ENCODE assay signal across 10 cellular contexts in the genomic region with DNA sequence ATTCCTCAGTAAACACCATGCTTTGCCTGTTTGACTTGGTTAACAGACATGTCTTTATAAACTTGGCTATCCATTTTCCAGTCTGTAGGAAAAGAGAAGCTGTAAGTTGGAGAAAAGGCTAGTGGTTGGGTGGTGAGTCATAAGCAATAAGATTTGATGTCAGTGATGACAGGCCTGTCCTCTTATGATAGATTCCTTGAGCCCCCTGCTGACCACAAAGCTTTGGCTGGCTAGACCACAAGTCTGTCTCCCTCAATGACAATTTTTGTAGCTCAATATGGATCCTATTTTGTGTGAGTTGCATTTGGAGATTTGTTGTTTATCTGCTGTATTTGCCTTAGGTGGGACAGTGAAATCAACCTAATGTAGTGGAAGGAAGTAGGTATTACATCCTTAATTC.
DNase-seq lines count a peak whose midpoint lies in the region; ATAC-seq, FAIRE-seq and TF ChIP-seq lines count a peak whose summit lies in the region.
"Had no signal": no experiment of that assay in that cellular context is flagged by ENCODE, and none has a peak within 500 bp of the region (broad histone marks: within the 10 kb centered on the region; RNA-seq: fewer than 3 reads in every experiment).

No MANE protein-coding gene starts in this region.

- H3K9me3 ChIP-seq in AG04450 (ENCODE audit: control insufficient read depth, insufficient read depth, low read length) (peaks cover 1% of the 10 kb centered on the region; the same call in 1 of the 2 replicates), neural progenitor cell (ENCODE audit: low read depth) (no peaks in the 10 kb centered on the region)

- H3K36me3 Mint-ChIP-seq in T-helper 1 cell treated with Interleukin-12 subunit alpha and Interleukin-12 subunit beta and Interleukin-4 antibody, amounts not matched to agents 30 μg/mL and 1 μg/mL, for 36 hours (ENCODE audit: low read depth), result peaks cover 31% of the 10 kb centered on the region
- H3K36me3 Mint-ChIP-seq in neural progenitor cell, result peaks cover 32% of the 10 kb centered on the region

- no peaks in the 10 kb centered on the region for H3F3A ChIP-seq in neural progenitor cell (ENCODE audit: low read depth)

- no peak overlapping the region for H2AFZ ChIP-seq in neural progenitor cell (replicated peaks)

- CTCF ChIA-PET in AG04450 (lab: Charles Lee), result interaction anchor here (0.5 to 1.6 kb wide), 3 partner anchors 229 to 312 kb away, joined by 3 to 10 read pairs (median 3); no protein-coding TSS in a partner anchor

- no peak for TF ChIP-seq POLR2A in H54 (IDR thresholded peaks at IDR 0.05; ENCODE audit: low read depth, low read length)

- no peak for ATAC-seq in HG03025 (IDR thresholded peaks at IDR 0.05; ENCODE audit: low FRiP score, unreplicated experiment)

- no peaks in the 10 kb centered on the region for H4K20me1 ChIP-seq in neural progenitor cell (ENCODE audit: low read depth)

- peaks cover 28% of the 10 kb centered on the region for H3K4me1 Mint-ChIP-seq in T-helper 1 cell treated with Interleukin-12 subunit alpha and Interleukin-12 subunit beta and Interleukin-4 antibody, amounts not matched to agents 30 μg/mL and 1 μg/mL, for 36 hours (ENCODE audit: low read depth)
- H3K4me1 Mint-ChIP-seq in neural progenitor cell, result no peaks in the 10 kb centered on the region

- no peak overlapping the region for H3K9ac ChIP-seq in neural progenitor cell

- H3K27me3 ChIP-seq in AG04450 (ENCODE audit: control insufficient read depth, insufficient read depth, low read length), result no peaks in the 10 kb centered on the region
- H3K27me3 ChIP-seq in neural progenitor cell, result no peaks in the 10 kb centered on the region

- H3K27me3 Mint-ChIP-seq in T-helper 1 cell treated with Interleukin-12 subunit alpha and Interleukin-12 subunit beta and Interleukin-4 antibody, amounts not matched to agents 30 μg/mL and 1 μg/mL, for 36 hours (ENCODE audit: low read depth), result no peaks in the 10 kb centered on the region
- no peaks in the 10 kb centered on the region for H3K27me3 Mint-ChIP-seq in neural progenitor cell (ENCODE audit: insufficient read depth, low read depth)
- H3K27me3 Mint-ChIP-seq: IgD-negative memory B cell had no signal

- H3K4me2 ChIP-seq in neural progenitor cell, result no peak overlapping the region

- H3K27ac ChIP-seq in AG04450 (ENCODE audit: low read depth, low read length) (no peak overlapping the region), neural progenitor cell (no peak overlapping the region)

- in situ Hi-C loops in G401 (cut with HindIII; ENCODE audit: low sequenced_read_pairs), result no loop called here

- POLR2A ChIA-PET in AG04450 (lab: Yijun Ruan, JAX), result no interaction called here

- H3K4me1 ChIP-seq in neural progenitor cell, result no peaks in the 10 kb centered on the region

- peak overlapping the region; percentile 88 for H3K27ac Mint-ChIP-seq in T-helper 1 cell treated with Interleukin-12 subunit alpha and Interleukin-12 subunit beta and Interleukin-4 antibody, amounts not matched to agents 30 μg/mL and 1 μg/mL, for 36 hours
- no peak overlapping the region for H3K27ac Mint-ChIP-seq in neural progenitor cell

- H3K79me2 ChIP-seq in neural progenitor cell (ENCODE audit: low read depth), result no peaks in the 10 kb centered on the region

- H3K4me3 Mint-ChIP-seq in T-helper 1 cell treated with Interleukin-12 subunit alpha and Interleukin-12 subunit beta and Interleukin-4 antibody, amounts not matched to agents 30 μg/mL and 1 μg/mL, for 36 hours, result peak overlapping the region; percentile 8
- no peak overlapping the region for H3K4me3 Mint-ChIP-seq in neural progenitor cell

- H3K4me3 ChIP-seq in AG04450 (ENCODE audit: low read depth, low read length) (no peak overlapping the region), fibroblast of pulmonary artery (replicated peaks; ENCODE audit: low read depth, low read length) (no peak overlapping the region), neural progenitor cell (no peak overlapping the region)

- peaks cover 18% of the 10 kb centered on the region for H3K9me3 Mint-ChIP-seq in T-helper 1 cell treated with Interleukin-12 subunit alpha and Interleukin-12 subunit beta and Interleukin-4 antibody, amounts not matched to agents 30 μg/mL and 1 μg/mL, for 36 hours
- peaks cover 19% of the 10 kb centered on the region for H3K9me3 Mint-ChIP-seq in neural progenitor cell

- no peaks in the 10 kb centered on the region for H3K36me3 ChIP-seq in neural progenitor cell

- FAIRE-seq in H54 (lab: Jason Lieb, UNC), result peak; percentile 86
- FAIRE-seq: GM18507 had no signal

- DNase-seq in AG04450 (ENCODE audit: low read depth, low spot score) (no peak), H54 (ENCODE audit: insufficient read length, low spot score) (no peak), fibroblast of pulmonary artery (ENCODE audit: low read depth) (peak; percentile 64), G401 (ENCODE audit: low spot score) (no peak), neural progenitor cell (ENCODE audit: low spot score) (no peak), mucosa of gallbladder (ENCODE audit: low spot score) (no peak)

- 0 out of 2 replicates have a peak, but pooled peaks have one; percentile 3 for TF ChIP-seq CTCF in AG04450 (IDR thresholded peaks at IDR 0.05; ENCODE audit: low read depth, low read length)
- TF ChIP-seq CTCF in fibroblast of pulmonary artery (IDR thresholded peaks at IDR 0.05; ENCODE audit: low read length, missing control alignments), result no peak
- TF ChIP-seq CTCF in neural progenitor cell (IDR thresholded peaks at IDR 0.05), result no peak
